ENCODE assay signal across 27 cellular contexts in genomic region chr7:16912540-16912939, GRCh38. TPM values are rescaled to one million over a fixed set of nuclear protein-coding genes. Genes with fewer than 3 reads are reported as not detected.
"Had no signal": no experiment of that assay in that cellular context is flagged by ENCODE, and none has a peak within 500 bp of the region (broad histone marks: within the 10 kb centered on the region; RNA-seq: fewer than 3 reads in every experiment).

No MANE protein-coding gene starts in this region.

- H3K9me3 ChIP-seq: stomach, suprapubic skin, testis, thoracic aorta, thyroid gland, tibial artery, transverse colon, upper lobe of left lung, upper lobe of right lung, uterus, vagina had no signal

- H3K4me3 ChIP-seq: stomach, suprapubic skin, testis, thoracic aorta, thyroid gland, tibial artery, tibial nerve, transverse colon, upper lobe of left lung, upper lobe of right lung, uterus, vagina had no signal

- DNase-seq: stimulated activated CD4-positive, alpha-beta T cell treated with anti-CD3 and anti-CD28 coated beads, Interleukin-2, amount 100 ng/mL, for 48 hours; stimulated activated CD4-positive, alpha-beta T cell treated with anti-CD3 and anti-CD28 coated beads, Interleukin-4, amount 100 ng/mL, for 1 hour; stimulated activated CD4-positive, alpha-beta T cell treated with anti-CD3 and anti-CD28 coated beads, Interleukin-4, amount 100 ng/mL, for 24 hours; stimulated activated CD4-positive, alpha-beta T cell treated with anti-CD3 and anti-CD28 coated beads, Interleukin-4, amount 100 ng/mL, for 4 hours; stimulated activated CD8-positive, alpha-beta memory T cell treated with anti-CD3 and anti-CD28 coated beads, Interleukin-4, amount 100 ng/mL, for 48 hours; stimulated activated naive B cell treated with anti-CD40 and anti-IgM and Interleukin-4, amounts not matched to agents 10 μg/mL and 1 μg/mL and 100 μg/mL, for 72 hours; stimulated activated naive CD4-positive, alpha-beta T cell; stimulated activated naive CD4-positive, alpha-beta T cell treated with Interleukin-2 at 50 U/mL for 16 hours; stimulated activated naive CD8-positive, alpha-beta T cell treated with anti-CD3 and anti-CD28 coated beads, Interleukin-15, amount 100 ng/mL, for 72 hours; stimulated activated naive CD8-positive, alpha-beta T cell treated with anti-CD3 and anti-CD28 coated beads, Interleukin-15, Interleukin-2, amounts not matched to agents 100 U/mL and 50 U/mL, for 24 hours; stomach; substantia nigra; testis; thyroid gland; tibial artery; transverse colon; upper lobe of right lung; uterus had no signal

- H3K4me1 ChIP-seq: testis, thyroid gland, tibial artery, tibial nerve, upper lobe of right lung, uterus, vagina had no signal

- ATAC-seq: stimulated activated effector memory CD8-positive, alpha-beta T cell treated with anti-CD3 and anti-CD28 coated beads, Interleukin-12 subunit alpha, Interleukin-12 subunit beta, amount 100 ng/mL, for 72 hours; stimulated activated memory B cell treated with anti-CD40 and anti-IgM and Interleukin-4, amounts not matched to agents 10 μg/mL and 1 μg/mL and 100 μg/mL, for 72 hours; stimulated activated naive B cell treated with anti-CD40 and anti-IgM and Interleukin-4, amounts not matched to agents 10 μg/mL and 1 μg/mL and 100 μg/mL, for 72 hours; stimulated activated naive CD8-positive, alpha-beta T cell treated with anti-CD3 and anti-CD28 coated beads, Interleukin-15, amount 100 ng/mL, for 72 hours; stimulated activated naive CD8-positive, alpha-beta T cell treated with anti-CD3 and anti-CD28 coated beads, Interleukin-15, Interleukin-2, amounts not matched to agents 100 U/mL and 50 U/mL, for 24 hours; upper lobe of right lung had no signal

- H3K27me3 ChIP-seq: stomach, suprapubic skin, testis, thyroid gland, tibial artery, tibial nerve, transverse colon, upper lobe of left lung, upper lobe of right lung, uterus, vagina had no signal

- H3K36me3 ChIP-seq: stomach, suprapubic skin, thoracic aorta, thyroid gland, tibial artery, tibial nerve, transverse colon, upper lobe of left lung, upper lobe of right lung, uterus, vagina had no signal

- H3K27ac ChIP-seq: stomach, suprapubic skin, testis, thoracic aorta, thyroid gland, tibial artery, tibial nerve, transverse colon, upper lobe of left lung, upper lobe of right lung, uterus, vagina had no signal

RNA-seq across cellular contexts. Expression of gene AGR3, which starts 30.8 kb away (rescaled TPM):
- total RNA-seq: subcutaneous adipose tissue, temporal lobe, testis, tibial nerve, vagina had no signal
